Comparison of ENCODE assay signal across 8 cellular contexts in genomic region chr6:3063733-3064700, GRCh38. TPM values are rescaled to one million over a fixed set of nuclear protein-coding genes. Genes with fewer than 3 reads are reported as not detected.
DNase-seq lines count a peak whose midpoint lies in the region; ATAC-seq and TF ChIP-seq lines count a peak whose summit lies in the region.

No MANE protein-coding gene starts in this region.

- no peak for TF ChIP-seq RAD21 in Ishikawa (IDR thresholded peaks at IDR 0.05; ENCODE audit: low read depth)

- H3K27ac Mint-ChIP-seq in natural killer cell treated with Interleukin-12 subunit alpha and Interleukin-12 subunit beta and Interleukin-15 and Interleukin-18, amount 100 ng/mL, for 72 hours, result peak overlapping the region; percentile 78 to 90

- no peaks in the 10 kb centered on the region for H3K9me3 Mint-ChIP-seq in natural killer cell treated with Interleukin-12 subunit alpha and Interleukin-12 subunit beta and Interleukin-15 and Interleukin-18, amount 100 ng/mL, for 72 hours

- H3K4me3 Mint-ChIP-seq in natural killer cell treated with Interleukin-12 subunit alpha and Interleukin-12 subunit beta and Interleukin-15 and Interleukin-18, amount 100 ng/mL, for 72 hours, result peak overlapping the region; percentile 93

- H3K4me1 Mint-ChIP-seq in natural killer cell treated with Interleukin-12 subunit alpha and Interleukin-12 subunit beta and Interleukin-15 and Interleukin-18, amount 100 ng/mL, for 72 hours (ENCODE audit: low read depth in 2 of 2), result peaks cover 31 to 37% of the 10 kb centered on the region in 2 donors

- no peaks in the 10 kb centered on the region for H3K36me3 Mint-ChIP-seq in natural killer cell treated with Interleukin-12 subunit alpha and Interleukin-12 subunit beta and Interleukin-15 and Interleukin-18, amount 100 ng/mL, for 72 hours

- peak; percentile 64 for ATAC-seq in GM21528 (IDR thresholded peaks at IDR 0.05; ENCODE audit: low FRiP score, unreplicated experiment)
- ATAC-seq in natural killer cell treated with Interleukin-12 subunit alpha and Interleukin-12 subunit beta and Interleukin-15 and Interleukin-18, amount 100 ng/mL, for 72 hours, result peak; percentile 91 to 92

- H3K27me3 Mint-ChIP-seq in natural killer cell treated with Interleukin-12 subunit alpha and Interleukin-12 subunit beta and Interleukin-15 and Interleukin-18, amount 100 ng/mL, for 72 hours, result no peaks in the 10 kb centered on the region

- peak; percentile 43 for DNase-seq in DMS153 treated with DMSO at 0.1 percent for 48 hours (lab: John Stamatoyannopoulos, UW; ENCODE audit: unreplicated experiment)
- DNase-seq in RPMI8226, result peak; percentile 97
- DNase-seq in activated T-helper 9 cell treated with anti-CD3 and anti-CD28 coated beads, Interleukin-2, amount 50 U/mL, for 16 hours (ENCODE audit: low read depth), result peak; percentile 86
- DNase-seq in fibroblast of peridontal ligament (ENCODE audit: extremely low read depth), result peak; percentile 92
- DNase-seq in natural killer cell treated with Interleukin-12 subunit alpha and Interleukin-12 subunit beta and Interleukin-15 and Interleukin-18, amount 100 ng/mL, for 72 hours (ENCODE audit: low spot score), result peak; percentile 98
- DNase-seq in stimulated activated naive CD4-positive, alpha-beta T cell treated with Interleukin-2 at 50 U/mL for 16 hours (lab: John Stamatoyannopoulos, UW), result peak; percentile 91

- TF ChIP-seq EP300 in Ishikawa (IDR thresholded peaks at IDR 0.05; ENCODE audit: borderline replicate concordance), result no peak

TF ChIP-seq in Ishikawa, 13 proteins besides CTCF, POLR2A, EP300 and RAD21:
- TF ChIP-seq NFIC (IDR thresholded peaks at IDR 0.05) (no peak), USF1 (IDR thresholded peaks at IDR 0.05) (peak; percentile 30; the same call in 1 of the 2 replicates), EGR1 (IDR thresholded peaks at IDR 0.05) (peak; percentile 56), ZBTB7A (IDR thresholded peaks at IDR 0.05; ENCODE audit: low read depth) (no peak), CREB1 (IDR thresholded peaks at IDR 0.05; ENCODE audit: low read depth) (no peak), TAF1 (IDR thresholded peaks at IDR 0.05; ENCODE audit: low read depth) (peak; percentile 56), MAX (IDR thresholded peaks at IDR 0.05) (0 out of 2 replicates have a peak, but pooled peaks have one; percentile 37), CEBPB (IDR thresholded peaks at IDR 0.05) (no peak)

RNA-seq across cellular contexts. Expression of gene RIPK1, which starts 4.3 kb away (rescaled TPM):
- total RNA-seq in natural killer cell treated with Interleukin-12 subunit alpha and Interleukin-12 subunit beta and Interleukin-15 and Interleukin-18, amount 100 ng/mL, for 72 hours, result 10 to 100 TPM; 28.2 to 41.4 TPM

RNA-seq across cellular contexts. Expression of gene BPHL, which starts 54.5 kb away (rescaled TPM):
- total RNA-seq in natural killer cell treated with Interleukin-12 subunit alpha and Interleukin-12 subunit beta and Interleukin-15 and Interleukin-18, amount 100 ng/mL, for 72 hours, result 1 to 10 TPM; 5.6 to 7.3 TPM

Comparison
In these comparisons a context has a peak if more than half of its experiments do, and no peak if none do; other contexts are left out.
1. Peak in every context shown above with its lines: DNase-seq and ATAC-seq.
2. DNase-seq: peak in every context shown above with its lines; median percentile 98 in natural killer cell treated with Interleukin-12 subunit alpha and Interleukin-12 subunit beta and Interleukin-15 and Interleukin-18, amount 100 ng/mL, for 72 hours; 97 in RPMI8226; 92 in fibroblast of peridontal ligament; 91 in stimulated activated naive CD4-positive, alpha-beta T cell treated with Interleukin-2 at 50 U/mL for 16 hours; 86 in activated T-helper 9 cell treated with anti-CD3 and anti-CD28 coated beads, Interleukin-2, amount 50 U/mL, for 16 hours; 43 in DMS153 treated with DMSO at 0.1 percent for 48 hours.